In the genomic region with DNA sequence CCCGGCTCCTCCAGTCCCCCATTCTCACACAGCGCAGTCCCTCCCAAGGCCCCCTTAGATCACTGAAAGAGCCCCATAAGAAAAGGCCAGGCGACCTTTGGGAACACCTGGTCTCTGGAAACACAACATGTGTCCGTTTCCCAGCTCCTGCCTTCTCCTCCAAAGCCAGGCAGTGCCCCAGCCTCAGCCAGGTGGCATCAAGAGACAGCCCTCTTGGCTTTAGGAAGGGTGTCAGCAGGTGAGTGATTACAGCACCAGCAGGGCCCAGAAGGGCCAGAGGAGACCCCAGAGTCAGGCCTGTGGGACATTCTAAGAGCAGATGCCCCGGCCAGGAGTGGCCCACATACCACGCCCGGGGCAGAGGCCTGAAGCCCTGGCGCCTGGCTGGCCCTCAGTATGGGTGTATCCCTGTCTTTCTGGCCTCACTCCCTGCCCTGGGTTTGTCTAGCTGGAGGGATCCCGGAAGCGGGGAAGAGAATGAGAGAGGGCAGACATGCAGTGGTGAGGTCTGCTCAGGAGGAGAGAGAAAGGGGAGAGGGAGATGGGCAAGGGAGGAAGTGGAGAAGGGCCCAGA, we compare ENCODE assay signal across 11 cellular contexts.
A peak's percentile ranks its signal among the peaks of the same experiment; 100 is the strongest.
DNase-seq lines count a peak whose midpoint lies in the region; ATAC-seq and TF ChIP-seq lines count a peak whose summit lies in the region.
"Had no signal": no experiment of that assay in that cellular context is flagged by ENCODE, and none has a peak within 500 bp of the region (broad histone marks: within the 10 kb centered on the region; RNA-seq: fewer than 3 reads in every experiment).

No MANE protein-coding gene starts in this region.

- peak; percentile 38 to 49 (median 40) for ATAC-seq in psoas muscle
- ATAC-seq in GM21381 (IDR thresholded peaks at IDR 0.05; ENCODE audit: unreplicated experiment): no peak
- ATAC-seq in GM19397 (IDR thresholded peaks at IDR 0.05; ENCODE audit: unreplicated experiment): no peak
- ATAC-seq: T-cell had no signal

- TF ChIP-seq CTCF in C4-2B (conservative IDR thresholded peaks at IDR 0.05): no peak
- TF ChIP-seq CTCF in PC-9 (conservative IDR thresholded peaks at IDR 0.05): no peak
- no peak for TF ChIP-seq CTCF in hepatocyte (IDR thresholded peaks at IDR 0.05; ENCODE audit: poor library complexity)
- no peak for TF ChIP-seq CTCF in psoas muscle (IDR thresholded peaks at IDR 0.05)
- no peak for TF ChIP-seq CTCF in coronary artery (IDR thresholded peaks at IDR 0.05)

- H3K27ac ChIP-seq in C4-2B (peak overlapping the region; percentile 75), PC-9 (peak overlapping the region; percentile 19; the same call in 1 of the 2 replicates), hepatocyte (peak overlapping the region; percentile 95), psoas muscle (peak overlapping the region; percentile 76), coronary artery (peak overlapping the region in 1 of 2 donors; percentile 34)

- H3K4me2 ChIP-seq in PC-9 (peak overlapping the region; percentile 58), hepatocyte (peak overlapping the region; percentile 65)

- H3K9me2 ChIP-seq in PC-9 (ENCODE audit: insufficient read depth): no peaks in the 10 kb centered on the region
- H3K9me2 ChIP-seq in hepatocyte (replicated peaks; ENCODE audit: insufficient read depth): no peaks in the 10 kb centered on the region

- H3K36me3 ChIP-seq in PC-9 (ENCODE audit: low read depth) (no peaks in the 10 kb centered on the region), hepatocyte (replicated peaks; ENCODE audit: insufficient read depth, low read depth) (no peaks in the 10 kb centered on the region), psoas muscle (ENCODE audit: insufficient read depth in 1 of 2, low read depth in 1 of 2) (no peaks in the 10 kb centered on the region)

- 88% methylated on average over 10 of the region's 10 CpGs for WGBS in hepatocyte (ENCODE audit: low lambda C conversion rate, missing lambda C conversion rate)
- 42 to 68% (median 47%) methylated on average over 10 of the region's 10 CpGs for WGBS in psoas muscle, 3 donors

- BruUV-seq in PC-9 (replicated peaks; lab: Mats Ljungman, UMichigan): no TSS peak

- H3K9me3 ChIP-seq in PC-9 (ENCODE audit: insufficient read depth, low read depth): no peaks in the 10 kb centered on the region
- no peaks in the 10 kb centered on the region for H3K9me3 ChIP-seq in hepatocyte (ENCODE audit: low read depth)
- H3K9me3 ChIP-seq in psoas muscle: no peaks in the 10 kb centered on the region

- DNase-seq in PC-9: no peak
- no peak for DNase-seq in hepatocyte (ENCODE audit: low spot score)
- no peak for DNase-seq in psoas muscle
- no peak for DNase-seq in activated CD4-positive, CD25-positive, alpha-beta regulatory T cell (lab: John Stamatoyannopoulos, UW)
- DNase-seq in coronary artery (ENCODE audit: low spot score): no peak
- DNase-seq: activated CD4-positive, alpha-beta T cell treated with anti-CD3 and anti-CD28 coated beads for 48 hours; activated naive CD4-positive, alpha-beta T cell treated with anti-CD3 and anti-CD28 coated beads, Interleukin-2, amount 10 ng/mL, durations not matched to agents 7 days and 5 days; T-cell had no signal

- intact Hi-C loops in PC-9 (cut with micrococcal nuclease; ENCODE audit: unreplicated experiment): no loop called here
- intact Hi-C loops in psoas muscle (cut with DNase I): loop anchor here (2.0 to 10.0 kb wide), 2 partner anchors 108 to 178 kb away; no protein-coding TSS in a partner anchor

- no peaks in the 10 kb centered on the region for H4K20me1 ChIP-seq in PC-9 (ENCODE audit: insufficient read depth)
- peaks cover 3% of the 10 kb centered on the region for H4K20me1 ChIP-seq in hepatocyte (ENCODE audit: insufficient read depth, poor library complexity, severe bottlenecking)

- no peak overlapping the region for H2AFZ ChIP-seq in PC-9
- no peak overlapping the region for H2AFZ ChIP-seq in hepatocyte

- H3K27me3 ChIP-seq in PC-9 (ENCODE audit: insufficient read depth, low read depth) (no peaks in the 10 kb centered on the region), hepatocyte (no peaks in the 10 kb centered on the region), psoas muscle (ENCODE audit: insufficient read depth in 3 of 3, low read length in 2 of 3) (no peaks in the 10 kb centered on the region)

- POLR2A ChIA-PET in PC-9 (lab: Charles Lee; ENCODE audit: unreplicated experiment): no interaction called here

- H3F3A ChIP-seq in PC-9 (ENCODE audit: insufficient read depth, low read depth): peaks cover 5% of the 10 kb centered on the region; the same call in 1 of the 2 replicates

- H3K4me1 ChIP-seq in PC-9 (replicated peaks; ENCODE audit: insufficient read depth): peaks cover 28% of the 10 kb centered on the region
- H3K4me1 ChIP-seq in hepatocyte (ENCODE audit: insufficient read depth): peaks cover 50% of the 10 kb centered on the region
- peaks cover 100% of the 10 kb centered on the region for H3K4me1 ChIP-seq in psoas muscle

- H3K4me3 ChIP-seq in PC-9 (no peak overlapping the region), hepatocyte (no peak overlapping the region), psoas muscle (no peak overlapping the region), coronary artery (no peak overlapping the region)

- no peaks in the 10 kb centered on the region for H3K79me2 ChIP-seq in PC-9 (ENCODE audit: low read depth)
- peaks cover 40% of the 10 kb centered on the region for H3K79me2 ChIP-seq in hepatocyte

- CTCF ChIA-PET in PC-9 (lab: Charles Lee): no interaction called here

Comparison
In these comparisons a context has a peak if more than half of its experiments do, and no peak if none do; other contexts are left out.
1. ATAC-seq: peak in psoas muscle (4 of 4); none in GM21381 (single experiment) and GM19397 (single experiment).